ENCODE assay signal across 17 cellular contexts in genomic region chr20:17909745-17910345, GRCh38. TPM values are rescaled to one million over a fixed set of nuclear protein-coding genes. Genes with fewer than 3 reads are reported as not detected.
DNase-seq lines count a peak whose midpoint lies in the region; ATAC-seq and TF ChIP-seq lines count a peak whose summit lies in the region.
"Had no signal": no experiment of that assay in that cellular context is flagged by ENCODE, and none has a peak within 500 bp of the region (broad histone marks: within the 10 kb centered on the region; RNA-seq: fewer than 3 reads in every experiment).

No MANE protein-coding gene starts in this region.

- H3K4me2 ChIP-seq in SK-N-SH: no peak overlapping the region
- H3K4me2 ChIP-seq: BLaER1 had no signal

- DNase-seq in SK-N-SH (no peak), heart left ventricle (no peak), upper lobe of left lung (no peak)
- DNase-seq in activated naive CD8-positive, alpha-beta T cell treated with anti-CD3 and anti-CD28 coated beads, Interleukin-2, amount 50 U/mL, for 24 hours: no peak
- DNase-seq in stimulated activated CD4-positive, alpha-beta T cell treated with anti-CD3 and anti-CD28 coated beads, Interleukin-4, amount 100 ng/mL, for 4 hours: no peak
- DNase-seq: activated CD4-positive, alpha-beta T cell treated with anti-CD3 and anti-CD28 coated beads, Interleukin-2, amount 10 ng/mL, durations not matched to agents 24 days and 14 days; central memory CD4-positive, alpha-beta T cell; endodermal cell; immature natural killer cell; mucosa of descending colon; NCI-H1436 treated with DMSO at 0.1 percent for 48 hours; NCI-H446; SJCRH30 had no signal

- intact Hi-C loops in heart left ventricle (cut with DNase I): loop anchor here in 4 of 10 donors (10.0 kb wide), 3 partner anchors 255 to 405 kb away; partner anchors contain the start of gene BFSP1 (in 1 of the 4)

- no peaks in the 10 kb centered on the region for H3F3A ChIP-seq in SK-N-SH (replicated peaks; ENCODE audit: insufficient read depth)

- no peaks in the 10 kb centered on the region for H3K9me3 Mint-ChIP-seq in nephron
- no peaks in the 10 kb centered on the region for H3K9me3 Mint-ChIP-seq in activated naive CD8-positive, alpha-beta T cell treated with anti-CD3 and anti-CD28 coated beads, Interleukin-2, amount 50 U/mL, for 24 hours
- H3K9me3 Mint-ChIP-seq: activated CD4-positive, alpha-beta T cell treated with anti-CD3 and anti-CD28 coated beads, Interleukin-2, amount 10 ng/mL, durations not matched to agents 24 days and 14 days; endodermal cell; immature natural killer cell had no signal

- H3K4me1 ChIP-seq in SK-N-SH (ENCODE audit: control insufficient read depth in 1 of 2, insufficient read depth in 2 of 2, low read depth in 1 of 2, low read length in 1 of 2): peaks cover 0 to 4% of the 10 kb centered on the region in 2 experiments; a peak in 1 of 4 replicates
- peaks cover 3 to 24% (median 19%) of the 10 kb centered on the region in 12 donors for H3K4me1 ChIP-seq in heart left ventricle
- H3K4me1 ChIP-seq in upper lobe of left lung: peaks cover 5 to 16% (median 9%) of the 10 kb centered on the region in 4 donors
- H3K4me1 ChIP-seq: SJCRH30 had no signal

- peak overlapping the region; percentile 38 to 72 (median 58) for H3K27ac Mint-ChIP-seq in nephron
- H3K27ac Mint-ChIP-seq in activated naive CD8-positive, alpha-beta T cell treated with anti-CD3 and anti-CD28 coated beads, Interleukin-2, amount 50 U/mL, for 24 hours: no peak overlapping the region
- H3K27ac Mint-ChIP-seq: activated CD4-positive, alpha-beta T cell treated with anti-CD3 and anti-CD28 coated beads, Interleukin-2, amount 10 ng/mL, durations not matched to agents 24 days and 14 days; activated naive CD8-positive, alpha-beta T cell; endodermal cell; immature natural killer cell had no signal

- CTCF ChIA-PET in SK-N-SH (lab: Yijun Ruan, JAX): interaction anchor here (2.2 kb wide), 1 partner anchor 12 kb away, joined by 7 read pairs; no protein-coding TSS in a partner anchor

- H3K27me3 ChIP-seq in SK-N-SH (ENCODE audit: insufficient read depth): peaks cover 2% of the 10 kb centered on the region; the same call in 1 of the 2 replicates
- no peaks in the 10 kb centered on the region for H3K27me3 ChIP-seq in heart left ventricle
- H3K27me3 ChIP-seq in upper lobe of left lung: no peaks in the 10 kb centered on the region
- H3K27me3 ChIP-seq: BLaER1, SJCRH30 had no signal

- H3K27ac ChIP-seq in SK-N-SH (ENCODE audit: low read depth in 2 of 2, low read length in 1 of 2) (no peak overlapping the region), heart left ventricle (peak overlapping the region in 11 of 12 donors; percentile 11 to 74 (median 41)), upper lobe of left lung (peak overlapping the region in 3 of 4 donors; percentile 48 to 62 (median 56))
- H3K27ac ChIP-seq: BLaER1, SJCRH30 had no signal

- no peaks in the 10 kb centered on the region for H4K20me1 ChIP-seq in SK-N-SH (ENCODE audit: insufficient read depth)
- H4K20me1 ChIP-seq: BLaER1 had no signal

- peaks cover 28% of the 10 kb centered on the region for H3K4me1 Mint-ChIP-seq in nephron
- no peaks in the 10 kb centered on the region for H3K4me1 Mint-ChIP-seq in activated naive CD8-positive, alpha-beta T cell treated with anti-CD3 and anti-CD28 coated beads, Interleukin-2, amount 50 U/mL, for 24 hours
- H3K4me1 Mint-ChIP-seq: activated CD4-positive, alpha-beta T cell treated with anti-CD3 and anti-CD28 coated beads, Interleukin-2, amount 10 ng/mL, durations not matched to agents 24 days and 14 days; endodermal cell; immature natural killer cell had no signal

- no peaks in the 10 kb centered on the region for H3K36me3 ChIP-seq in SK-N-SH (replicated peaks in 1 of 2; ENCODE audit: control insufficient read depth in 1 of 2, insufficient read depth in 2 of 2, low read length in 1 of 2)
- H3K36me3 ChIP-seq in heart left ventricle: no peaks in the 10 kb centered on the region
- H3K36me3 ChIP-seq in upper lobe of left lung: no peaks in the 10 kb centered on the region
- H3K36me3 ChIP-seq: BLaER1, SJCRH30 had no signal

- TF ChIP-seq RAD21 in SK-N-SH (IDR thresholded peaks at IDR 0.05; ENCODE audit: low read length): no peak

- 0 out of 2 replicates have a peak overlapping the region, but pooled peaks have one; percentile 29 for H2AFZ ChIP-seq in SK-N-SH (ENCODE audit: low read depth)

- no peak overlapping the region for H3K9ac ChIP-seq in SK-N-SH
- H3K9ac ChIP-seq: BLaER1 had no signal

- H3K9me3 ChIP-seq in SK-N-SH (no peaks in the 10 kb centered on the region), heart left ventricle (no peaks in the 10 kb centered on the region), upper lobe of left lung (no peaks in the 10 kb centered on the region)
- H3K9me3 ChIP-seq: BLaER1, mucosa of descending colon, SJCRH30 had no signal

- POLR2A ChIA-PET in SK-N-SH (lab: Yijun Ruan, JAX): no interaction called here

- ATAC-seq in heart left ventricle (peak in 2 of 4 donors; percentile 9 to 21), upper lobe of left lung (ENCODE audit: low FRiP score in 2 of 2) (no peak), GM18867 (IDR thresholded peaks at IDR 0.05; ENCODE audit: unreplicated experiment) (no peak)
- ATAC-seq in activated naive CD8-positive, alpha-beta T cell treated with anti-CD3 and anti-CD28 coated beads, Interleukin-2, amount 50 U/mL, for 24 hours: no peak

- H3K4me3 ChIP-seq in SK-N-SH (ENCODE audit: low read depth in 2 of 2, low read length in 1 of 2) (no peak overlapping the region), heart left ventricle (no peak overlapping the region), upper lobe of left lung (no peak overlapping the region)
- H3K4me3 ChIP-seq: BLaER1, mucosa of descending colon, SJCRH30 had no signal

- 58% methylated on average over 5 of the region's 5 CpGs for WGBS in SK-N-SH (ENCODE audit: low lambda C conversion rate)
- WGBS in heart left ventricle, 4 donors: 38 to 61% (median 47%) methylated on average over 5 of the region's 5 CpGs
- WGBS in upper lobe of left lung, 2 donors: 76 to 86% methylated on average over 5 of the region's 5 CpGs

- TF ChIP-seq POLR2A in heart left ventricle (IDR thresholded peaks at IDR 0.05): no peak
- TF ChIP-seq POLR2A in upper lobe of left lung (IDR thresholded peaks at IDR 0.05): no peak

- TF ChIP-seq EP300 in SK-N-SH (IDR thresholded peaks at IDR 0.05; ENCODE audit: borderline replicate concordance in 1 of 2, low read depth in 1 of 2, low read length in 1 of 2) (no peak), upper lobe of left lung (IDR thresholded peaks at IDR 0.05) (no peak)

- peaks cover 5% of the 10 kb centered on the region for H3K27me3 Mint-ChIP-seq in nephron (ENCODE audit: low read depth)
- H3K27me3 Mint-ChIP-seq in activated naive CD8-positive, alpha-beta T cell treated with anti-CD3 and anti-CD28 coated beads, Interleukin-2, amount 50 U/mL, for 24 hours: peaks cover 15% of the 10 kb centered on the region

- H3K36me3 Mint-ChIP-seq in nephron (ENCODE audit: low read depth): no peaks in the 10 kb centered on the region
- H3K36me3 Mint-ChIP-seq in activated naive CD8-positive, alpha-beta T cell treated with anti-CD3 and anti-CD28 coated beads, Interleukin-2, amount 50 U/mL, for 24 hours (ENCODE audit: low read depth): no peaks in the 10 kb centered on the region
- H3K36me3 Mint-ChIP-seq: activated naive CD8-positive, alpha-beta T cell had no signal

- H3K9me2 ChIP-seq in SK-N-SH: no peaks in the 10 kb centered on the region

- H3K79me2 ChIP-seq in SK-N-SH (ENCODE audit: insufficient read depth): no peaks in the 10 kb centered on the region

- no peak overlapping the region for H3K4me3 Mint-ChIP-seq in nephron
- H3K4me3 Mint-ChIP-seq in activated naive CD8-positive, alpha-beta T cell treated with anti-CD3 and anti-CD28 coated beads, Interleukin-2, amount 50 U/mL, for 24 hours: no peak overlapping the region
- H3K4me3 Mint-ChIP-seq: activated CD4-positive, alpha-beta T cell treated with anti-CD3 and anti-CD28 coated beads, Interleukin-2, amount 10 ng/mL, durations not matched to agents 24 days and 14 days; activated naive CD8-positive, alpha-beta T cell; endodermal cell; immature natural killer cell had no signal

- TF ChIP-seq CTCF in SK-N-SH (IDR thresholded peaks at IDR 0.05) (no peak), heart left ventricle (IDR thresholded peaks at IDR 0.05) (no peak), nephron (IDR thresholded peaks at IDR 0.05; ENCODE audit: unreplicated experiment in 3 of 3) (no peak), upper lobe of left lung (IDR thresholded peaks at IDR 0.05) (no peak)

TF ChIP-seq in SK-N-SH, 30 proteins besides CTCF, POLR2A, EP300 and RAD21 (continues in another document):
- TF ChIP-seq YY1 (IDR thresholded peaks at IDR 0.05; ENCODE audit: low read depth): no peak
- no peak for TF ChIP-seq USF2 (IDR thresholded peaks at IDR 0.05; ENCODE audit: borderline replicate concordance, low read depth, low read length)
- TF ChIP-seq GATA2 (CRISPR knock-in tag; IDR thresholded peaks at IDR 0.05): no peak
- no peak for TF ChIP-seq TEAD4 (IDR thresholded peaks at IDR 0.05; ENCODE audit: borderline replicate concordance, insufficient read depth)
- no peak for TF ChIP-seq ELF1 (IDR thresholded peaks at IDR 0.05)
- TF ChIP-seq MAX (IDR thresholded peaks at IDR 0.05; ENCODE audit: low read depth): no peak
- no peak for TF ChIP-seq TCF12 (IDR thresholded peaks at IDR 0.05)
- no peak for TF ChIP-seq SIN3A (IDR thresholded peaks at IDR 0.05; ENCODE audit: borderline replicate concordance, low read depth, low read length)

RNA-seq across cellular contexts. Expression of gene SNX5, which starts 58.7 kb away (rescaled TPM):
- polyA plus RNA-seq in SK-N-SH (2012; rRNA removed) (69.2 and 76.2 TPM in 2 replicates), heart left ventricle (10 to 100 TPM; 32.8 to 43.4 TPM)
- polyA plus RNA-seq in SK-N-SH (2012; cell fraction: cytosol; rRNA removed): 54.8 and 71.2 TPM in 2 replicates
- 141 and 175 TPM in 2 replicates for polyA plus RNA-seq in SK-N-SH (2012; cell fraction: nucleus; rRNA removed)
- total RNA-seq in heart left ventricle (10 to 100 TPM; 36.6 to 75.0 (median 45.9) TPM), upper lobe of left lung (100 to 1,000 TPM in 4 of 6 donors, 10 to 100 TPM in 2; 72.0 to 177 (median 111) TPM)

RNA-seq across cellular contexts. Expression of gene MGME1, which starts 59.0 kb away (rescaled TPM):
- 7.9 and 10.2 TPM in 2 replicates for polyA plus RNA-seq in SK-N-SH (2012; rRNA removed)
- polyA plus RNA-seq in SK-N-SH (2012; cell fraction: cytosol; rRNA removed): 9.4 and 9.5 TPM in 2 replicates
- polyA plus RNA-seq in SK-N-SH (2012; cell fraction: nucleus; rRNA removed): 10.4 and 14.2 TPM in 2 replicates
- total RNA-seq in heart left ventricle: 10 to 100 TPM in 6 of 9 donors, 1 to 10 TPM in 3; 8.6 to 22.0 (median 11.8) TPM
- polyA plus RNA-seq in heart left ventricle: 1 to 10 TPM; 7.7 to 8.9 TPM
- total RNA-seq in upper lobe of left lung: 10 to 100 TPM in 5 of 6 donors, 1 to 10 TPM in 1; 9.4 to 22.0 (median 13.3) TPM

Comparison
In these comparisons a context has a peak if more than half of its experiments do, and no peak if none do; other contexts are left out.
1. H3K27ac ChIP-seq: peak in heart left ventricle (11 of 12) and upper lobe of left lung (3 of 4); none in SK-N-SH (0 of 2).